7 cellular contexts compared by ENCODE assay signal in the genomic region with DNA sequence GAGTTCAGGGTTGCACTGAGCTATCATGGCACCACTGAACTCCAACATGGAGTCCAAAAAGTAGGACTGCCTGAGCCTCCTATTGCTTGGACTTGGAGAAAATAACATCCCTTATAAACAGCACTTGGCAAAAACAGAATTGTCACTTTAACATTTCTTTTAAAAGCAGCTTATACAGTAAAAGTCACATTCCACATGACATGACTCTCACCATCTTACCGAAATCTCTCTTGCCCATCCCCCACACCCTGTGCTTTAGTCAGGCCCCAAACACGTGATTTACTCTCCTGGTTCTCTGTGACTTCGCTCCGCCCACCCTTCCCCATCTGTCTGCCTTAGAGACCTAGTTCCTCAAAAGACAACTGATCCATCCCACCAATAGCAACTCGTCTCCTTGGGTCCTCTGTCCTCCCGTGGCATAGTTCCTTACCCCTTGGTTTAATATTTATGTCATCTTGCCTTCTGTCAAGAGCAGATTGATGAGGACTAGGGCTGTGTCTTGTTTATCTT. TPM values are rescaled to one million over a fixed set of nuclear protein-coding genes. Genes with fewer than 3 reads are reported as not detected.
DNase-seq lines count a peak whose midpoint lies in the region; ATAC-seq and TF ChIP-seq lines count a peak whose summit lies in the region.

No MANE protein-coding gene starts in this region.

- H3K9ac ChIP-seq in neuronal stem cell (ENCODE audit: low read depth, low read length, poor library complexity), result no peak overlapping the region

- H3K36me3 Mint-ChIP-seq in WTC11, result peaks cover 51% of the 10 kb centered on the region

- H3K27ac Mint-ChIP-seq in WTC11, result peak overlapping the region; percentile 43

- H2AFZ ChIP-seq in neuronal stem cell (ENCODE audit: low read length), result no peak overlapping the region

- no peaks in the 10 kb centered on the region for H3K9me3 ChIP-seq in neuronal stem cell (replicated peaks in 1 of 2; ENCODE audit: control insufficient read depth in 2 of 2, insufficient read depth in 1 of 2, low read depth in 1 of 2, low read length in 2 of 2)

- POLR2A ChIA-PET in WTC11 (lab: Charles Lee), result no interaction called here

- CTCF ChIA-PET in WTC11 (lab: Charles Lee), result no interaction called here

- no peaks in the 10 kb centered on the region for H3K9me3 Mint-ChIP-seq in WTC11

- H3K4me1 ChIP-seq in neuronal stem cell (ENCODE audit: control insufficient read depth in 2 of 2, insufficient read depth in 1 of 2, low read depth in 1 of 2, low read length in 2 of 2), result peaks cover 0 to 14% of the 10 kb centered on the region in 2 donors

- no peak overlapping the region for H2AK5ac ChIP-seq in neuronal stem cell (ENCODE audit: low read depth, low read length)

- peak; percentile 40 for DNase-seq in HFF-Myc (ENCODE audit: extremely low read depth, low read depth)
- peak; percentile 26 for DNase-seq in WTC11 (ENCODE audit: low spot score)
- DNase-seq in glomerular visceral epithelial cell (ENCODE audit: extremely low spot score), result peak; percentile 11
- DNase-seq in stimulated activated CD4-positive, alpha-beta T cell treated with anti-CD3 and anti-CD28 coated beads, Interleukin-15, amount 100 ng/mL, for 24 hours, result peak; percentile 65
- DNase-seq in NCI-H1092 treated with DMSO at 0.1 percent for 48 hours (lab: John Stamatoyannopoulos, UW), result no peak
- DNase-seq in SK-N-DZ (ENCODE audit: low spot score), result no peak
- no peak for DNase-seq in neuronal stem cell (ENCODE audit: low spot score)

- no peak overlapping the region for H3K23ac ChIP-seq in neuronal stem cell (ENCODE audit: low read depth, low read length, poor library complexity)

- H4K8ac ChIP-seq in neuronal stem cell (ENCODE audit: low read depth, low read length), result no peak overlapping the region

- no peak overlapping the region for H3K4me2 ChIP-seq in neuronal stem cell (ENCODE audit: insufficient read depth, low read length, poor library complexity, severe bottlenecking)

- no peak overlapping the region for H3K14ac ChIP-seq in neuronal stem cell (ENCODE audit: low read length)

- TF ChIP-seq CTCF in HFF-Myc (IDR thresholded peaks at IDR 0.05; ENCODE audit: low read depth, low read length, missing control alignments) (no peak), WTC11 (IDR thresholded peaks at IDR 0.05) (no peak)

- no peak overlapping the region for H3K27ac ChIP-seq in neuronal stem cell (replicated peaks; ENCODE audit: low read length)

- H3K4me1 Mint-ChIP-seq in WTC11, result peaks cover 30% of the 10 kb centered on the region

- no peak overlapping the region for H3K4me3 Mint-ChIP-seq in WTC11

- no CpG with 5 or more reads among the region's 6 CpGs for WGBS in neuronal stem cell (ENCODE audit: extremely low coverage in 2 of 2, insufficient read length in 2 of 2, insufficient replicate concordance in 1 of 2), 2 donors

- no peak overlapping the region for H2BK12ac ChIP-seq in neuronal stem cell (ENCODE audit: low read length)

- H3K36me3 ChIP-seq in neuronal stem cell (replicated peaks in 1 of 2; ENCODE audit: control insufficient read depth in 2 of 2, insufficient read depth in 2 of 2, low read length in 2 of 2), result peaks cover 28 to 80% of the 10 kb centered on the region in 2 donors

- H3K4ac ChIP-seq in neuronal stem cell (ENCODE audit: low read length), result no peak overlapping the region

- peaks cover 2% of the 10 kb centered on the region for H3K79me1 ChIP-seq in neuronal stem cell (ENCODE audit: low read depth, low read length)

- no peak for ATAC-seq in WTC11

- H4K91ac ChIP-seq in neuronal stem cell (ENCODE audit: low read depth, low read length, poor library complexity), result no peak overlapping the region

- H3K27me3 ChIP-seq in neuronal stem cell (ENCODE audit: control insufficient read depth in 3 of 3, insufficient read depth in 3 of 3, low read depth in 1 of 3, low read length in 3 of 3), result no peaks in the 10 kb centered on the region

- no peak overlapping the region for H3K18ac ChIP-seq in neuronal stem cell (ENCODE audit: low read length)

- no peak overlapping the region for H2BK120ac ChIP-seq in neuronal stem cell (ENCODE audit: low read depth, low read length)

- H3K27me3 Mint-ChIP-seq in WTC11 (ENCODE audit: low read depth), result peaks cover 5% of the 10 kb centered on the region

- H3K4me3 ChIP-seq in HFF-Myc (replicated peaks; ENCODE audit: low read depth, low read length) (no peak overlapping the region), neuronal stem cell (ENCODE audit: low read length in 2 of 2) (no peak overlapping the region)

- H2BK5ac ChIP-seq in neuronal stem cell (ENCODE audit: low read length), result no peak overlapping the region

- no peak overlapping the region for H2BK15ac ChIP-seq in neuronal stem cell (ENCODE audit: low read length)

TF ChIP-seq in WTC11, 78 proteins besides CTCF, POLR2A, EP300 and RAD21 (continues in another document):
- no peak for TF ChIP-seq JUN (CRISPR knock-in tag; IDR thresholded peaks at IDR 0.05)
- no peak for TF ChIP-seq ZNF263 (CRISPR knock-in tag; IDR thresholded peaks at IDR 0.05; ENCODE audit: low read depth)
- no peak for TF ChIP-seq ZNF219 (CRISPR knock-in tag; IDR thresholded peaks at IDR 0.05; ENCODE audit: borderline replicate concordance)
- TF ChIP-seq, protein P1, sequence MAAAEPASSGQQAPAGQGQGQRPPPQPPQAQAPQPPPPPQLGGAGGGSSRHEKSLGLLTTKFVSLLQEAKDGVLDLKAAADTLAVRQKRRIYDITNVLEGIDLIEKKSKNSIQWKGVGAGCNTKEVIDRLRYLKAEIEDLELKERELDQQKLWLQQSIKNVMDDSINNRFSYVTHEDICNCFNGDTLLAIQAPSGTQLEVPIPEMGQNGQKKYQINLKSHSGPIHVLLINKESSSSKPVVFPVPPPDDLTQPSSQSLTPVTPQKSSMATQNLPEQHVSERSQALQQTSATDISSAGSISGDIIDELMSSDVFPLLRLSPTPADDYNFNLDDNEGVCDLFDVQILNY (CRISPR knock-in tag; IDR thresholded peaks at IDR 0.05), result no peak
- TF ChIP-seq, protein P2, sequence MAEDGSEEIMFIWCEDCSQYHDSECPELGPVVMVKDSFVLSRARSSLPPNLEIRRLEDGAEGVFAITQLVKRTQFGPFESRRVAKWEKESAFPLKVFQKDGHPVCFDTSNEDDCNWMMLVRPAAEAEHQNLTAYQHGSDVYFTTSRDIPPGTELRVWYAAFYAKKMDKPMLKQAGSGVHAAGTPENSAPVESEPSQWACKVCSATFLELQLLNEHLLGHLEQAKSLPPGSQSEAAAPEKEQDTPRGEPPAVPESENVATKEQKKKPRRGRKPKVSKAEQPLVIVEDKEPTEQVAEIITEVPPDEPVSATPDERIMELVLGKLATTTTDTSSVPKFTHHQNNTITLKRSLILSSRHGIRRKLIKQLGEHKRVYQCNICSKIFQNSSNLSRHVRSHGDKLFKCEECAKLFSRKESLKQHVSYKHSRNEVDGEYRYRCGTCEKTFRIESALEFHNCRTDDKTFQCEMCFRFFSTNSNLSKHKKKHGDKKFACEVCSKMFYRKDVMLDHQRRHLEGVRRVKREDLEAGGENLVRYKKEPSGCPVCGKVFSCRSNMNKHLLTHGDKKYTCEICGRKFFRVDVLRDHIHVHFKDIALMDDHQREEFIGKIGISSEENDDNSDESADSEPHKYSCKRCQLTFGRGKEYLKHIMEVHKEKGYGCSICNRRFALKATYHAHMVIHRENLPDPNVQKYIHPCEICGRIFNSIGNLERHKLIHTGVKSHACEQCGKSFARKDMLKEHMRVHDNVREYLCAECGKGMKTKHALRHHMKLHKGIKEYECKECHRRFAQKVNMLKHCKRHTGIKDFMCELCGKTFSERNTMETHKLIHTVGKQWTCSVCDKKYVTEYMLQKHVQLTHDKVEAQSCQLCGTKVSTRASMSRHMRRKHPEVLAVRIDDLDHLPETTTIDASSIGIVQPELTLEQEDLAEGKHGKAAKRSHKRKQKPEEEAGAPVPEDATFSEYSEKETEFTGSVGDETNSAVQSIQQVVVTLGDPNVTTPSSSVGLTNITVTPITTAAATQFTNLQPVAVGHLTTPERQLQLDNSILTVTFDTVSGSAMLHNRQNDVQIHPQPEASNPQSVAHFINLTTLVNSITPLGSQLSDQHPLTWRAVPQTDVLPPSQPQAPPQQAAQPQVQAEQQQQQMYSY (CRISPR knock-in tag; IDR thresholded peaks at IDR 0.05), result no peak
- no peak for TF ChIP-seq CDX4 (CRISPR knock-in tag; IDR thresholded peaks at IDR 0.05; ENCODE audit: borderline replicate concordance)
- no peak for TF ChIP-seq SMAD4 (CRISPR knock-in tag; IDR thresholded peaks at IDR 0.05)
- TF ChIP-seq ZNF121 (CRISPR knock-in tag; IDR thresholded peaks at IDR 0.05), result no peak
- TF ChIP-seq ZBTB21 (CRISPR knock-in tag; IDR thresholded peaks at IDR 0.05; ENCODE audit: borderline replicate concordance), result no peak

RNA-seq across cellular contexts. Expression of gene SAFB, which starts 4.6 kb away (rescaled TPM):
- 106 to 141 TPM (median 110 TPM) in 3 replicates for total RNA-seq in WTC11 (2021)
- polyA plus RNA-seq in SK-N-DZ (2014; cell fraction: cytosol; rRNA removed), result 21.0 and 30.1 TPM in 2 replicates
- 45.2 and 117 TPM in 2 replicates for polyA plus RNA-seq in SK-N-DZ (2014; cell fraction: nucleus; rRNA removed)
- polyA plus RNA-seq in neuronal stem cell (2013, experiment 1 of 2), result 64.3 TPM
- 62.1 TPM for polyA plus RNA-seq in neuronal stem cell (2013, experiment 2 of 2)

RNA-seq across cellular contexts. Expression of gene SAFB2, which starts 4.9 kb away (rescaled TPM):
- 70.0 to 100 TPM (median 77.8 TPM) in 3 replicates for total RNA-seq in WTC11 (2021)
- 8.3 and 12.7 TPM in 2 replicates for polyA plus RNA-seq in SK-N-DZ (2014; cell fraction: cytosol; rRNA removed)
- 33.5 and 69.8 TPM in 2 replicates for polyA plus RNA-seq in SK-N-DZ (2014; cell fraction: nucleus; rRNA removed)
- polyA plus RNA-seq in neuronal stem cell (2013, experiment 1 of 2), result 32.8 TPM
- 33.4 TPM for polyA plus RNA-seq in neuronal stem cell (2013, experiment 2 of 2)

RNA-seq across cellular contexts. Expression of gene MICOS13, which starts 52.9 kb away (rescaled TPM):
- total RNA-seq in WTC11 (2021), result 30.0 to 32.8 TPM (median 32.5 TPM) in 3 replicates
- polyA plus RNA-seq in SK-N-DZ (2014; cell fraction: cytosol; rRNA removed), result 29.8 and 31.0 TPM in 2 replicates
- polyA plus RNA-seq in SK-N-DZ (2014; cell fraction: nucleus; rRNA removed), result 26.0 and 26.7 TPM in 2 replicates
- 15.2 TPM for polyA plus RNA-seq in neuronal stem cell (2013, experiment 1 of 2)
- polyA plus RNA-seq in neuronal stem cell (2013, experiment 2 of 2), result 18.0 TPM

RNA-seq across cellular contexts. Expression of gene HSD11B1L, which starts 53.4 kb away (rescaled TPM):
- total RNA-seq in WTC11 (2021), result 11.8 to 19.1 TPM (median 15.5 TPM) in 3 replicates
- polyA plus RNA-seq in SK-N-DZ (2014; cell fraction: cytosol; rRNA removed), result 45.0 and 46.0 TPM in 2 replicates
- 56.8 and 68.8 TPM in 2 replicates for polyA plus RNA-seq in SK-N-DZ (2014; cell fraction: nucleus; rRNA removed)
- 35.3 TPM for polyA plus RNA-seq in neuronal stem cell (2013, experiment 1 of 2)
- polyA plus RNA-seq in neuronal stem cell (2013, experiment 2 of 2), result 35.0 TPM

RNA-seq across cellular contexts. Expression of gene TINCR, which starts 59.7 kb away (rescaled TPM):
- total RNA-seq in WTC11 (2021), result 0.60 to 0.85 TPM (median 0.76 TPM) in 3 replicates
- 0.09 TPM in 1 of 2 replicates, not detected in the other for polyA plus RNA-seq in SK-N-DZ (2014; cell fraction: cytosol; rRNA removed)
- not detected in 2 replicates for polyA plus RNA-seq in SK-N-DZ (2014; cell fraction: nucleus; rRNA removed)
- polyA plus RNA-seq in neuronal stem cell (2013, experiment 1 of 2), result 7.6 TPM
- polyA plus RNA-seq in neuronal stem cell (2013, experiment 2 of 2), result 8.0 TPM

Comparison
In these comparisons a context has a peak if more than half of its experiments do, and no peak if none do; other contexts are left out.
1. DNase-seq: peak in HFF-Myc (single experiment), WTC11 (single experiment), glomerular visceral epithelial cell (single experiment) and stimulated activated CD4-positive, alpha-beta T cell treated with anti-CD3 and anti-CD28 coated beads, Interleukin-15, amount 100 ng/mL, for 24 hours (single experiment); none in NCI-H1092 treated with DMSO at 0.1 percent for 48 hours (single experiment), SK-N-DZ (single experiment) and neuronal stem cell (single experiment).